ENCODE assay signal across 21 cellular contexts in genomic region chr3:28125342-28125741, GRCh38.
"Had no signal": no experiment of that assay in that cellular context is flagged by ENCODE, and none has a peak within 500 bp of the region (broad histone marks: within the 10 kb centered on the region; RNA-seq: fewer than 3 reads in every experiment).

No MANE protein-coding gene starts in this region.

- H3K27me3 ChIP-seq: ascending aorta, neutrophil, sigmoid colon, tibial artery had no signal

- H3K9ac ChIP-seq: parathyroid adenoma had no signal

- ATAC-seq: activated CD8-positive, alpha-beta T cell treated with anti-CD3 and anti-CD28 coated beads, Interleukin-2, amount 10 ng/mL, durations not matched to agents 7 days and 5 days; activated T-cell treated with anti-CD3 and anti-CD28 coated beads, Interleukin-2, amount 50 U/mL, for 4 hours; natural killer cell had no signal

- FAIRE-seq: endometrium had no signal

- H3K36me3 ChIP-seq: ascending aorta, neutrophil, sigmoid colon, tibial artery had no signal

- H3K27ac ChIP-seq: ascending aorta, coronary artery, neutrophil, parathyroid adenoma, sigmoid colon, tibial artery had no signal

- H3K4me1 Mint-ChIP-seq: activated CD4-positive, alpha-beta T cell treated with anti-CD3 and anti-CD28 coated beads, Interleukin-2, amount 10 ng/mL, durations not matched to agents 7 days and 5 days; activated naive CD4-positive, alpha-beta T cell treated with anti-CD3 and anti-CD28 coated beads, Interleukin-2, amount 10 ng/mL, durations not matched to agents 7 days and 5 days had no signal

- DNase-seq: activated CD4-positive, alpha-beta T cell treated with anti-CD3 and anti-CD28 coated beads, Interleukin-2, amount 10 ng/mL, durations not matched to agents 7 days and 5 days; activated CD8-positive, alpha-beta memory T cell treated with anti-CD3 and anti-CD28 coated beads, Interleukin-2, amount 50 U/mL, for 4 hours; activated CD8-positive, alpha-beta T cell treated with anti-CD3 and anti-CD28 coated beads, Interleukin-2, amount 10 ng/mL, durations not matched to agents 7 days and 5 days; activated effector memory CD4-positive, alpha-beta T cell treated with Interleukin-2 at 50 U/mL for 16 hours; activated naive CD4-positive, alpha-beta T cell treated with anti-CD3 and anti-CD28 coated beads, Interleukin-2, amount 10 ng/mL, durations not matched to agents 7 days and 5 days; activated T-cell treated with anti-CD3 and anti-CD28 coated beads, Interleukin-2, amount 50 U/mL, for 4 hours; erythroblast; foreskin melanocyte; mesendoderm; natural killer cell; sigmoid colon; stimulated activated naive CD4-positive, alpha-beta T cell treated with Interleukin-2 at 50 U/mL for 16 hours; substantia nigra; T1000; tibial artery had no signal

- H3K79me2 ChIP-seq: parathyroid adenoma had no signal

- H2AFZ ChIP-seq: parathyroid adenoma had no signal

- H3K4me1 ChIP-seq: ascending aorta, parathyroid adenoma, sigmoid colon had no signal

- H3K4me3 ChIP-seq: ascending aorta, coronary artery, sigmoid colon, tibial artery had no signal

- H3K36me3 Mint-ChIP-seq: activated naive CD4-positive, alpha-beta T cell treated with anti-CD3 and anti-CD28 coated beads, Interleukin-2, amount 10 ng/mL, durations not matched to agents 7 days and 5 days; natural killer cell had no signal

- H3K9me3 Mint-ChIP-seq: activated CD4-positive, alpha-beta T cell treated with anti-CD3 and anti-CD28 coated beads, Interleukin-2, amount 10 ng/mL, durations not matched to agents 7 days and 5 days; activated naive CD4-positive, alpha-beta T cell treated with anti-CD3 and anti-CD28 coated beads, Interleukin-2, amount 10 ng/mL, durations not matched to agents 7 days and 5 days; activated T-cell treated with anti-CD3 and anti-CD28 coated beads, Interleukin-2, amount 50 U/mL, for 4 hours; central memory CD8-positive, alpha-beta T cell; natural killer cell had no signal

- H3K9me3 ChIP-seq: ascending aorta, neutrophil, sigmoid colon, tibial artery had no signal

- H3K27ac Mint-ChIP-seq: activated CD4-positive, alpha-beta T cell treated with anti-CD3 and anti-CD28 coated beads, Interleukin-2, amount 10 ng/mL, durations not matched to agents 7 days and 5 days; activated CD8-positive, alpha-beta T cell treated with anti-CD3 and anti-CD28 coated beads, Interleukin-2, amount 10 ng/mL, durations not matched to agents 7 days and 5 days; activated naive CD4-positive, alpha-beta T cell treated with anti-CD3 and anti-CD28 coated beads, Interleukin-2, amount 10 ng/mL, durations not matched to agents 7 days and 5 days; natural killer cell had no signal

- H3K27me3 Mint-ChIP-seq: activated CD4-positive, alpha-beta T cell treated with anti-CD3 and anti-CD28 coated beads, Interleukin-2, amount 10 ng/mL, durations not matched to agents 7 days and 5 days; activated naive CD4-positive, alpha-beta T cell treated with anti-CD3 and anti-CD28 coated beads, Interleukin-2, amount 10 ng/mL, durations not matched to agents 7 days and 5 days; central memory CD8-positive, alpha-beta T cell had no signal

- H3K4me3 Mint-ChIP-seq: activated CD4-positive, alpha-beta T cell treated with anti-CD3 and anti-CD28 coated beads, Interleukin-2, amount 10 ng/mL, durations not matched to agents 7 days and 5 days; activated CD8-positive, alpha-beta T cell treated with anti-CD3 and anti-CD28 coated beads, Interleukin-2, amount 10 ng/mL, durations not matched to agents 7 days and 5 days; activated naive CD4-positive, alpha-beta T cell treated with anti-CD3 and anti-CD28 coated beads, Interleukin-2, amount 10 ng/mL, durations not matched to agents 7 days and 5 days; activated T-cell treated with anti-CD3 and anti-CD28 coated beads, Interleukin-2, amount 50 U/mL, for 4 hours; central memory CD8-positive, alpha-beta T cell; natural killer cell had no signal
